ENCODE assay signal across 9 cellular contexts in the genomic region with DNA sequence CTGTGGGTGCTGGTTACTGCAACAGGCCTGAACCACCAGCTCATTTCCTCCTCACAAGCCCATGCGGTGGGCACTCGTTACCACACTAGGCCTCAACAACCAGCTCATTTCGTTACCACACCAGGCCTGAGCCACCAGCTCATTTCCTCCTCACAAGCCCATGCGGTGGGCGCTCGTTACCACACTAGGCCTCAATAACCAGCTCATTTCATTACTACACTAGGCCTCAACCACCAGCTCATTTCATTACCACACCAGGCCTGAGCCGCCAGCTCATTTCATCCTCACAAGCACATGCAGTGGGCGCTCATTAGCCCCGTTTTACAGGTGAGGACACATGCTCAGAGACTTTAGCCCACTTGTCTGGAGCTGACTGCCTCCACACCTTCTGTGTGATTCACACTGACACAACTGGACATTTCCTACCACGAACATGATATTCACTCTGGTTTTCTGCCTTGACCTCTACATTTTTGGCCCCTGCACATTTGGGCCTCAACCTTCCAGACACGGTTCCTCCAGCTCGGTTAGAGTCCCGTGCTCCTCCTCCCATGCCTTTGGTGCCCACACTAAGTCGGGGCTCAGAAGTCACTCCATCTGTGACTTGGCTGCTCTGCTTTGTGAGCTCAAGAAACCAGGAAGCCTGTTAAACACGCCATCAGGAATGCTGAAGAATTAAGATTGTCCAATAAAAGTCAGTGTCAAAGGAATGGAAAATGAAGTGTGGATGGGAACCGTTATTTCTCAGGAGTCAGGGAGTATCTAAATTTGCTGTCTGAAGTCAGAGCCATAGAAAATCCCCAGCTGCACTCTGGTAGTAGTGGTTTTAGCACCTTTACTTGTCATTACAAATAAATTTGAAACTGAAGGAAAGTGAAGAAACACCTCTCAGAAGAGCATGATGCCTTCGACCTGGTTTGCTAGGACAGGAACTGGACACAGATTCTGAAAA.
DNase-seq lines count a peak whose midpoint lies in the region; ATAC-seq lines count a peak whose summit lies in the region.
"Had no signal": no experiment of that assay in that cellular context is flagged by ENCODE, and none has a peak within 500 bp of the region (broad histone marks: within the 10 kb centered on the region; RNA-seq: fewer than 3 reads in every experiment).

No MANE protein-coding gene starts in this region.

- ATAC-seq in GM19467 (IDR thresholded peaks at IDR 0.05; ENCODE audit: unreplicated experiment), result peak; percentile 86
- peak; percentile 89 for ATAC-seq in HG03558 (IDR thresholded peaks at IDR 0.05; ENCODE audit: extremely low read depth, unreplicated experiment)

- DNase-seq in CD1c-positive myeloid dendritic cell (ENCODE audit: extremely low spot score) (peak; percentile 15), NCI-H187 (lab: John Stamatoyannopoulos, UW) (no peak), RKO (ENCODE audit: low spot score) (no peak), NCI-H2107 (lab: John Stamatoyannopoulos, UW) (no peak)
- peak; percentile 77 to 83 for DNase-seq in activated T-cell treated with anti-CD3 and anti-CD28 coated beads, Interleukin-2, amount 50 U/mL, for 48 hours
- peak; percentile 43 for DNase-seq in stimulated activated CD4-positive, alpha-beta T cell treated with anti-CD3 and anti-CD28 coated beads, Interleukin-4, amount 100 ng/mL, for 1 hour
- DNase-seq: naive B cell had no signal

Comparison
In these comparisons a context has a peak if more than half of its experiments do, and no peak if none do; other contexts are left out.
1. DNase-seq: peak in CD1c-positive myeloid dendritic cell (single experiment), activated T-cell treated with anti-CD3 and anti-CD28 coated beads, Interleukin-2, amount 50 U/mL, for 48 hours (2 of 2) and stimulated activated CD4-positive, alpha-beta T cell treated with anti-CD3 and anti-CD28 coated beads, Interleukin-4, amount 100 ng/mL, for 1 hour (single experiment); none in NCI-H187 (0 of 2), RKO (single experiment) and NCI-H2107 (single experiment).